ENCODE assay signal across 21 cellular contexts in genomic region chr10:34139559-34139958, GRCh38.
DNase-seq lines count a peak whose midpoint lies in the region; ATAC-seq and TF ChIP-seq lines count a peak whose summit lies in the region.
"Had no signal": no experiment of that assay in that cellular context is flagged by ENCODE, and none has a peak within 500 bp of the region (broad histone marks: within the 10 kb centered on the region; RNA-seq: fewer than 3 reads in every experiment).

No MANE protein-coding gene starts in this region.

- no peak overlapping the region for H4K8ac ChIP-seq in trophoblast cell (ENCODE audit: low read depth, low read length)

- no peaks in the 10 kb centered on the region for H3K9me3 ChIP-seq in trophoblast cell (ENCODE audit: insufficient read depth, low read depth, low read length)
- H3K9me3 ChIP-seq: BLaER1 treated with 17β-estradiol and CSF1 and Interleukin-3, amounts not matched to agents 10 nM and 100 nM; esophagus muscularis mucosa; left ventricle myocardium inferior; SJCRH30; spleen; upper lobe of right lung had no signal

- H3K14ac ChIP-seq in trophoblast cell (ENCODE audit: low read length): no peak overlapping the region

- no peaks in the 10 kb centered on the region for H3K79me2 ChIP-seq in trophoblast cell (ENCODE audit: control insufficient read depth, insufficient read depth, low read length, poor library complexity)

- H3K27ac ChIP-seq in trophoblast cell (ENCODE audit: low read depth, low read length): no peak overlapping the region
- H3K27ac ChIP-seq: BLaER1 treated with 17β-estradiol and CSF1 and Interleukin-3, amounts not matched to agents 10 nM and 100 nM; esophagus muscularis mucosa; left ventricle myocardium inferior; SJCRH30; spleen; upper lobe of right lung had no signal

- H3K4ac ChIP-seq in trophoblast cell (ENCODE audit: low read depth, low read length): no peak overlapping the region

- ATAC-seq in GM18909 (IDR thresholded peaks at IDR 0.05; ENCODE audit: poor library complexity, unreplicated experiment): no peak
- no peak for ATAC-seq in activated CD4-positive, CD25-positive, alpha-beta regulatory T cell treated with anti-CD3 and anti-CD28 coated beads, Interleukin-2, amount 50 U/mL, for 24 hours
- ATAC-seq in HG03520 (IDR thresholded peaks at IDR 0.05; ENCODE audit: unreplicated experiment): no peak
- ATAC-seq: K562; stimulated activated naive B cell treated with anti-CD40 and anti-IgM and Interleukin-4, amounts not matched to agents 10 μg/mL and 1 μg/mL and 100 μg/mL, for 72 hours; upper lobe of right lung had no signal

- no peaks in the 10 kb centered on the region for H3K27me3 ChIP-seq in trophoblast cell (ENCODE audit: insufficient read depth, low read length)
- H3K27me3 ChIP-seq: BLaER1 treated with 17β-estradiol and CSF1 and Interleukin-3, amounts not matched to agents 10 nM and 100 nM; esophagus muscularis mucosa; SJCRH30; spleen; upper lobe of right lung had no signal

- H3K79me1 ChIP-seq in trophoblast cell (ENCODE audit: low read length): no peaks in the 10 kb centered on the region

- H2AFZ ChIP-seq in trophoblast cell (ENCODE audit: insufficient read depth, low read length, poor library complexity): no peak overlapping the region

- H3K4me1 ChIP-seq in trophoblast cell (ENCODE audit: control insufficient read depth in 1 of 2, insufficient read depth in 2 of 2, low read length in 2 of 2): no peaks in the 10 kb centered on the region
- H3K4me1 ChIP-seq: esophagus muscularis mucosa, left ventricle myocardium inferior, spleen, upper lobe of right lung had no signal

- H3K18ac ChIP-seq in trophoblast cell (ENCODE audit: low read length): no peak overlapping the region

- no peak for TF ChIP-seq CTCF in epithelial cell of esophagus (IDR thresholded peaks at IDR 0.05; ENCODE audit: insufficient read depth, low read depth, low read length, missing control alignments)

- H4K12ac ChIP-seq in trophoblast cell (ENCODE audit: low read depth, low read length): no peak overlapping the region

- no peak overlapping the region for H3K9ac ChIP-seq in trophoblast cell (ENCODE audit: low read length)
- H3K9ac ChIP-seq: BLaER1 treated with 17β-estradiol and CSF1 and Interleukin-3, amounts not matched to agents 10 nM and 100 nM had no signal

- no CpG with 5 or more reads among the region's 3 CpGs for WGBS in trophoblast cell (ENCODE audit: extremely low coverage, insufficient coverage, insufficient read length)

- H4K91ac ChIP-seq in trophoblast cell (ENCODE audit: low read depth, low read length): no peak overlapping the region

- H2AK5ac ChIP-seq in trophoblast cell (ENCODE audit: low read length): no peak overlapping the region

- no peak overlapping the region for H2BK12ac ChIP-seq in trophoblast cell (ENCODE audit: low read length)

- H3K4me3 ChIP-seq in epithelial cell of esophagus (ENCODE audit: low read length) (no peak overlapping the region), trophoblast cell (ENCODE audit: low read depth, low read length) (no peak overlapping the region)
- H3K4me3 ChIP-seq: BLaER1 treated with 17β-estradiol and CSF1 and Interleukin-3, amounts not matched to agents 10 nM and 100 nM; esophagus muscularis mucosa; K562; left ventricle myocardium inferior; SJCRH30; spleen; upper lobe of right lung had no signal

- no peak overlapping the region for H2BK5ac ChIP-seq in trophoblast cell (ENCODE audit: low read depth, low read length, poor library complexity)

- no peak overlapping the region for H2BK120ac ChIP-seq in trophoblast cell (ENCODE audit: insufficient read depth, low read length, poor library complexity)

- H3K23ac ChIP-seq in trophoblast cell (ENCODE audit: low read length): no peak overlapping the region

- H3K36me3 ChIP-seq in trophoblast cell (ENCODE audit: control insufficient read depth in 1 of 2, insufficient read depth in 2 of 2, low read length in 2 of 2): no peaks in the 10 kb centered on the region
- H3K36me3 ChIP-seq: BLaER1 treated with 17β-estradiol and CSF1 and Interleukin-3, amounts not matched to agents 10 nM and 100 nM; esophagus muscularis mucosa; left ventricle myocardium inferior; SJCRH30; spleen; upper lobe of right lung had no signal

- H3K4me2 ChIP-seq in trophoblast cell (ENCODE audit: low read length): no peak overlapping the region
- H3K4me2 ChIP-seq: BLaER1 treated with 17β-estradiol and CSF1 and Interleukin-3, amounts not matched to agents 10 nM and 100 nM had no signal

- DNase-seq in HCEC 1CT: peak; percentile 45
- DNase-seq in NCI-H82 (lab: John Stamatoyannopoulos, UW): peak; percentile 67
- DNase-seq in epithelial cell of esophagus (ENCODE audit: low read depth): peak; percentile 59
- DNase-seq in trophoblast cell: peak; percentile 13 to 14
- DNase-seq in activated gamma-delta T cell (lab: John Stamatoyannopoulos, UW): no peak
- DNase-seq: activated CD4-positive, alpha-beta T cell treated with anti-CD3 and anti-CD28 coated beads for 48 hours; activated naive CD4-positive, alpha-beta T cell treated with anti-CD3 and anti-CD28 coated beads, Interleukin-2, amount 10 ng/mL, durations not matched to agents 7 days and 5 days; left ventricle myocardium inferior; NCI-H1092; NCI-H2171; spleen; stimulated activated naive B cell treated with anti-CD40 and anti-IgM and Interleukin-4, amounts not matched to agents 10 μg/mL and 1 μg/mL and 100 μg/mL, for 72 hours; T1000; upper lobe of right lung had no signal
